ENCODE assay signal across 1 cellular context in the genomic region with DNA sequence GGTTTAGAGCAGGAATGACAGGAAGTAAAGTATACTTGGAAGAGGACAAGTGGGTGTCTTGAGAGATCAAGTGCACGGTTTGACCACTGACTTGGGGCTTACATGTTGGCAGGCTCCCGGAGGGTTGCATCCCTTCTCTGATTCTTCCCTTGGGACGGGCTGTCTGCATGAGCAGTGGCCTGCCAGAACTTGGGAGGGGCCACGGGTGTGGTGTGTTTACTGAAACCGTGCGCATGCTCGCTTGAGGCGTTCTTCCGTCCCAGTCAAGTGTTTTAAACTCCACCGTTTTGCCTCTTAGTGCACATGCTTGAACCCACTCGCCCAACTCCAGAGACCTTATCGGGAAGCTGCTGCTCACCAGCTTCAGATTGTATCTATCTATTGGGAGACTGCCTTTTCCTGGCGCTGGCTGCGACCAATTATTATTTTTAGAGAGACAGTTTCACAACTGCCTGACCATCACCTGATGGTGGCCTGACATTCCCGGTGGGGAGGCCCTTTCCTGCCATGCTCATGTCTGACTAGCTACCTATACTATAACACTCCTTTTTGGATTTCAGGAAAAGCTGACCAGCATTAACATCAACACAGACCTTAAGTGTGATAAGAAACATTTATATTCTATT.
TF ChIP-seq lines count a peak whose summit lies in the region.

No MANE protein-coding gene starts in this region.

TF ChIP-seq in SK-N-SH treated with all-trans-retinoic acid at 6 μM for 48 hours, 23 proteins besides CTCF, POLR2A, EP300 and RAD21:
- TF ChIP-seq CSDC2 (CRISPR knock-in tag; IDR thresholded peaks at IDR 0.05) (no peak), BACH2 (CRISPR knock-in tag; IDR thresholded peaks at IDR 0.05; ENCODE audit: borderline replicate concordance) (no peak), ZFP30 (CRISPR knock-in tag; IDR thresholded peaks at IDR 0.05) (no peak), RARB (CRISPR knock-in tag; IDR thresholded peaks at IDR 0.05) (no peak), OSR1 (CRISPR knock-in tag; IDR thresholded peaks at IDR 0.05) (no peak), ZFP3 (CRISPR knock-in tag; IDR thresholded peaks at IDR 0.05) (no peak), PPARA (CRISPR knock-in tag; IDR thresholded peaks at IDR 0.05; ENCODE audit: borderline replicate concordance) (no peak)
- TF ChIP-seq, protein P1, sequence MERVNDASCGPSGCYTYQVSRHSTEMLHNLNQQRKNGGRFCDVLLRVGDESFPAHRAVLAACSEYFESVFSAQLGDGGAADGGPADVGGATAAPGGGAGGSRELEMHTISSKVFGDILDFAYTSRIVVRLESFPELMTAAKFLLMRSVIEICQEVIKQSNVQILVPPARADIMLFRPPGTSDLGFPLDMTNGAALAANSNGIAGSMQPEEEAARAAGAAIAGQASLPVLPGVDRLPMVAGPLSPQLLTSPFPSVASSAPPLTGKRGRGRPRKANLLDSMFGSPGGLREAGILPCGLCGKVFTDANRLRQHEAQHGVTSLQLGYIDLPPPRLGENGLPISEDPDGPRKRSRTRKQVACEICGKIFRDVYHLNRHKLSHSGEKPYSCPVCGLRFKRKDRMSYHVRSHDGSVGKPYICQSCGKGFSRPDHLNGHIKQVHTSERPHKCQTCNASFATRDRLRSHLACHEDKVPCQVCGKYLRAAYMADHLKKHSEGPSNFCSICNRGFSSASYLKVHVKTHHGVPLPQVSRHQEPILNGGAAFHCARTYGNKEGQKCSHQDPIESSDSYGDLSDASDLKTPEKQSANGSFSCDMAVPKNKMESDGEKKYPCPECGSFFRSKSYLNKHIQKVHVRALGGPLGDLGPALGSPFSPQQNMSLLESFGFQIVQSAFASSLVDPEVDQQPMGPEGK (CRISPR knock-in tag; IDR thresholded peaks at IDR 0.05; ENCODE audit: borderline replicate concordance): no peak
